ENCODE assay signal across 26 cellular contexts in genomic region chr7:132154248-132154647, GRCh38.
DNase-seq lines count a peak whose midpoint lies in the region; ATAC-seq, FAIRE-seq and TF ChIP-seq lines count a peak whose summit lies in the region.
"Had no signal": no experiment of that assay in that cellular context is flagged by ENCODE, and none has a peak within 500 bp of the region (broad histone marks: within the 10 kb centered on the region; RNA-seq: fewer than 3 reads in every experiment).

No MANE protein-coding gene starts in this region.

- H3K27ac ChIP-seq in VCaP (peak overlapping the region; percentile 25; the same call in 1 of the 2 replicates), psoas muscle (no peak overlapping the region), trophoblast cell (ENCODE audit: low read depth, low read length) (no peak overlapping the region)
- H3K27ac ChIP-seq: left ventricle myocardium inferior, testis, uterus had no signal

- no peak overlapping the region for H3K4me3 ChIP-seq in psoas muscle
- H3K4me3 ChIP-seq in trophoblast cell (ENCODE audit: low read depth, low read length) = no peak overlapping the region
- H3K4me3 ChIP-seq: left ventricle myocardium inferior, testis, uterus had no signal

- intact Hi-C loops in psoas muscle (cut with DNase I) = loop anchor here (2.0 to 5.0 kb wide), 3 partner anchors 149 to 207 kb away; no protein-coding TSS in a partner anchor

- no peak overlapping the region for H4K8ac ChIP-seq in trophoblast cell (ENCODE audit: low read depth, low read length)

- H3K4me1 ChIP-seq in psoas muscle (no peaks in the 10 kb centered on the region), trophoblast cell (ENCODE audit: control insufficient read depth in 1 of 2, insufficient read depth in 2 of 2, low read length in 2 of 2) (no peaks in the 10 kb centered on the region)
- H3K4me1 ChIP-seq: left ventricle myocardium inferior, testis, uterus had no signal

- no peaks in the 10 kb centered on the region for H3K36me3 ChIP-seq in psoas muscle (ENCODE audit: insufficient read depth in 1 of 2, low read depth in 1 of 2)
- no peaks in the 10 kb centered on the region for H3K36me3 ChIP-seq in trophoblast cell (ENCODE audit: control insufficient read depth in 1 of 2, insufficient read depth in 2 of 2, low read length in 2 of 2)
- H3K36me3 ChIP-seq: uterus had no signal

- H3K79me2 ChIP-seq in trophoblast cell (ENCODE audit: control insufficient read depth, insufficient read depth, low read length, poor library complexity) = no peaks in the 10 kb centered on the region

- H2AK5ac ChIP-seq in trophoblast cell (ENCODE audit: low read length) = no peak overlapping the region

- no peak overlapping the region for H4K91ac ChIP-seq in trophoblast cell (ENCODE audit: low read depth, low read length)

- H3K18ac ChIP-seq in trophoblast cell (ENCODE audit: low read length) = no peak overlapping the region

- H3K9me3 ChIP-seq in psoas muscle (no peaks in the 10 kb centered on the region), trophoblast cell (ENCODE audit: insufficient read depth, low read depth, low read length) (no peaks in the 10 kb centered on the region)
- H3K9me3 ChIP-seq: left ventricle myocardium inferior, testis, uterus had no signal

- no peak overlapping the region for H3K4ac ChIP-seq in trophoblast cell (ENCODE audit: low read depth, low read length)

- no peak overlapping the region for H3K4me2 ChIP-seq in trophoblast cell (ENCODE audit: low read length)

- no peaks in the 10 kb centered on the region for H3K79me1 ChIP-seq in trophoblast cell (ENCODE audit: low read length)

- no peak overlapping the region for H3K9ac ChIP-seq in trophoblast cell (ENCODE audit: low read length)

- no peak for FAIRE-seq in RCC 7860 (lab: Jason Lieb, UNC)
- FAIRE-seq: endothelial cell of umbilical vein had no signal

- no peak overlapping the region for H2BK5ac ChIP-seq in trophoblast cell (ENCODE audit: low read depth, low read length, poor library complexity)

- H3K14ac ChIP-seq in trophoblast cell (ENCODE audit: low read length) = no peak overlapping the region

- no peak overlapping the region for H2AFZ ChIP-seq in trophoblast cell (ENCODE audit: insufficient read depth, low read length, poor library complexity)

- ATAC-seq in psoas muscle = peak in 1 of 4 donors; percentile 66
- ATAC-seq: activated naive CD8-positive, alpha-beta T cell treated with anti-CD3 and anti-CD28 coated beads, Interleukin-2, amount 50 U/mL, for 24 hours; Right ventricle myocardium inferior had no signal

- DNase-seq in NCI-H2171 treated with DMSO at 0.1 percent for 48 hours (lab: John Stamatoyannopoulos, UW) (peak; percentile 74), NCI-H2171 (lab: John Stamatoyannopoulos, UW) (no peak), psoas muscle (no peak), trophoblast cell (no peak), UCSD-AML1 (lab: John Stamatoyannopoulos, UW; ENCODE audit: unreplicated experiment) (no peak), RCC 7860 (ENCODE audit: low spot score) (no peak)
- DNase-seq: activated CD4-positive, alpha-beta T cell treated with anti-CD3 and anti-CD28 coated beads, Interleukin-2, amount 50 U/mL, for 1 hour; activated gamma-delta T cell treated with Interleukin-2 at 50 U/mL for 16 hours; activated naive CD8-positive, alpha-beta T cell treated with anti-CD3 and anti-CD28 coated beads, Interleukin-2, amount 50 U/mL, for 24 hours; activated T-cell treated with anti-CD3 and anti-CD28 coated beads, Interleukin-2, amount 50 U/mL, for 4 hours; DMS153; GDM1; left ventricle myocardium inferior; MM.1S; naive B cell; NCI-H1436; NCI-H510A treated with DMSO at 0.1 percent for 48 hours; nucleus accumbens; stimulated activated naive CD4-positive, alpha-beta T cell treated with Interleukin-2 at 50 U/mL for 16 hours; T-helper 9 cell; testis; uterus had no signal

- no peak overlapping the region for H3K23ac ChIP-seq in trophoblast cell (ENCODE audit: low read length)

- peak; percentile 47; the same call in 1 of the 2 replicates for TF ChIP-seq CTCF in LNCAP (IDR thresholded peaks at IDR 0.05)
- peak; percentile 73 for TF ChIP-seq CTCF in VCaP (conservative IDR thresholded peaks at IDR 0.05)
- peak; percentile 15 for TF ChIP-seq CTCF in psoas muscle (IDR thresholded peaks at IDR 0.05)

- no peak overlapping the region for H2BK120ac ChIP-seq in trophoblast cell (ENCODE audit: insufficient read depth, low read length, poor library complexity)

- H4K12ac ChIP-seq in trophoblast cell (ENCODE audit: low read depth, low read length) = no peak overlapping the region

- no peak overlapping the region for H2BK12ac ChIP-seq in trophoblast cell (ENCODE audit: low read length)

- 66 to 71% (median 66%) methylated on average over 6 of the region's 6 CpGs for WGBS in psoas muscle, 3 donors
- no CpG with 5 or more reads among the region's 6 CpGs for whole genome bisulfite sequencing in trophoblast cell (ENCODE audit: extremely low coverage, insufficient coverage, insufficient read length)

- no peaks in the 10 kb centered on the region for H3K27me3 ChIP-seq in psoas muscle (ENCODE audit: insufficient read depth in 3 of 3, low read length in 2 of 3)
- no peaks in the 10 kb centered on the region for H3K27me3 ChIP-seq in trophoblast cell (ENCODE audit: insufficient read depth, low read length)
- H3K27me3 ChIP-seq: testis, uterus had no signal

Comparison
In these comparisons a context has a peak if more than half of its experiments do, and no peak if none do; other contexts are left out.
1. CTCF ChIP-seq: peak in every context shown above with its lines; median percentile 73 in VCaP; 47 in LNCAP; 15 in psoas muscle.